In genomic region chr5:154202379-154203260, GRCh38 we compare ENCODE assay signal across 8 cellular contexts. TPM values are rescaled to one million over a fixed set of nuclear protein-coding genes. Genes with fewer than 3 reads are reported as not detected.
A peak's percentile ranks its signal among the peaks of the same experiment; 100 is the strongest.
DNase-seq lines count a peak whose midpoint lies in the region; ATAC-seq, FAIRE-seq and TF ChIP-seq lines count a peak whose summit lies in the region.

No MANE protein-coding gene starts in this region.

- H3K36me3 ChIP-seq in H1 (ENCODE audit: control insufficient read depth in 2 of 4, insufficient read depth in 4 of 4, low read length in 3 of 4), result no peaks in the 10 kb centered on the region

- no peak overlapping the region for H3K4me3 ChIP-seq in H1 (ENCODE audit: extremely low read depth in 1 of 4, insufficient read depth in 2 of 4, low read depth in 3 of 4, low read length in 4 of 4)

- H3K36me3 Mint-ChIP-seq in T-helper 17 cell (ENCODE audit: low read depth), result peaks cover 8% of the 10 kb centered on the region

- no peak overlapping the region for H3K4ac ChIP-seq in H1 (replicated peaks; ENCODE audit: insufficient read length, low read depth, low read length)

- H3K4me3 Mint-ChIP-seq in T-helper 17 cell, result peak overlapping the region; percentile 90

- TF ChIP-seq EP300 in H1 (IDR thresholded peaks at IDR 0.05; ENCODE audit: borderline replicate concordance in 1 of 2, low read depth in 2 of 2, low read length in 2 of 2), result no peak

- no peaks in the 10 kb centered on the region for H3K9me3 ChIP-seq in T-helper 17 cell (ENCODE audit: control insufficient read depth, low read length, poor library complexity, severe bottlenecking)
- no peaks in the 10 kb centered on the region for H3K9me3 ChIP-seq in H1 (ENCODE audit: insufficient read depth in 2 of 2, low read depth in 1 of 2, low read length in 1 of 2)

- no peak overlapping the region for H3K9ac ChIP-seq in H1 (replicated peaks in 1 of 4; ENCODE audit: extremely low read depth in 1 of 4, low read depth in 3 of 4, low read length in 3 of 4)

- 82% methylated on average over 11 of the region's 11 CpGs; no CpG with 5 or more reads in 1 of the 2 experiments for WGBS in H1 (ENCODE audit: extremely low coverage in 1 of 2, insufficient coverage in 1 of 2, insufficient read length in 1 of 2, insufficient replicate concordance in 2 of 2, low coverage in 1 of 2, low lambda C conversion rate in 2 of 2, missing lambda C conversion rate in 1 of 2), 2 experiments

- H2BK20ac ChIP-seq in H1 (ENCODE audit: low read length), result no peak overlapping the region

- H3K18ac ChIP-seq in H1 (ENCODE audit: extremely low read depth, low read length), result no peak overlapping the region

- no peaks in the 10 kb centered on the region for H3K79me1 ChIP-seq in H1 (ENCODE audit: low read depth, low read length)

- FAIRE-seq in H1 (lab: Jason Lieb, UNC), result no peak

- no peak overlapping the region for H2BK5ac ChIP-seq in H1 (ENCODE audit: low read depth, low read length)

- no peak overlapping the region for H2AFZ ChIP-seq in H1 (ENCODE audit: low read length)

- in situ Hi-C loops in GM18951 (cut with MboI; ENCODE audit: low sequenced_read_pairs, unreplicated experiment), result no loop called here

- no peak overlapping the region for H4K8ac ChIP-seq in H1 (ENCODE audit: extremely low read depth, insufficient read depth, low read length)

- no peaks in the 10 kb centered on the region for H3K79me2 ChIP-seq in H1 (ENCODE audit: control insufficient read depth in 1 of 2, insufficient read depth in 2 of 2, low read length in 2 of 2)

- peaks cover 0 to 6% (median 2%) of the 10 kb centered on the region in 4 experiments; a peak in 2 of 7 replicates for H3K4me1 ChIP-seq in H1 (replicated peaks in 1 of 4; ENCODE audit: control insufficient read depth in 3 of 4, insufficient read depth in 4 of 4, low read length in 3 of 4)

- no peak overlapping the region for H3K14ac ChIP-seq in H1 (ENCODE audit: insufficient read length)

- DNase-seq in T-helper 17 cell (peak in 1 of 3 donors; percentile 16), H1 (ENCODE audit: low read depth in 1 of 2, low spot score in 2 of 2) (no peak), NK-92 (lab: John Stamatoyannopoulos, UW; ENCODE audit: unreplicated experiment) (no peak), retina (no peak), MV-4-11 (lab: John Stamatoyannopoulos, UW) (no peak), GF-D8 (lab: John Stamatoyannopoulos, UW) (no peak)

- H3K23me2 ChIP-seq in H1 (ENCODE audit: low read depth, low read length), result no peaks in the 10 kb centered on the region

- H2AK5ac ChIP-seq in H1 (ENCODE audit: low read depth, low read length), result no peak overlapping the region

- no peak overlapping the region for H3K27ac ChIP-seq in H1 (ENCODE audit: low read depth, low read length)

- POLR2A ChIA-PET in H1 (lab: Charles Lee; ENCODE audit: partially characterized antibody), result interaction anchor here (0.6 to 1.3 kb wide), 2 partner anchors 12 to 149 kb away, joined by 3 read pairs; partner anchors contain the start of gene GALNT10

- H3K27me3 ChIP-seq in H1 (replicated peaks in 1 of 4; ENCODE audit: control insufficient read depth in 3 of 4, extremely low read depth in 1 of 4, insufficient read depth in 3 of 4, low read length in 3 of 4), result no peaks in the 10 kb centered on the region

- CTCF ChIA-PET in H1 (lab: Charles Lee; ENCODE audit: partially characterized antibody), result interaction anchor here (0.9 to 8.3 kb wide), 8 partner anchors 12 to 203 kb away, joined by 3 to 57 read pairs (median 3); partner anchors contain the start of gene GALNT10

- TF ChIP-seq RAD21 in H1 (IDR thresholded peaks at IDR 0.05 in 1 of 2, conservative IDR thresholded peaks at IDR 0.05 in 1 of 2; ENCODE audit: low read depth in 2 of 2, low read length in 2 of 2), result no peak

- peak overlapping the region; percentile 95 for H3K27ac Mint-ChIP-seq in T-helper 17 cell

- ATAC-seq in HG02870 (IDR thresholded peaks at IDR 0.05; ENCODE audit: unreplicated experiment) (peak; percentile 97), T-helper 17 cell (peak; percentile 73)

- no peak for TF ChIP-seq CTCF in H1 (IDR thresholded peaks at IDR 0.05; ENCODE audit: control extremely low read depth in 1 of 3, insufficient read depth in 1 of 3, low read depth in 1 of 3, low read length in 3 of 3)

- no peak overlapping the region for H2BK15ac ChIP-seq in H1 (ENCODE audit: low read length)

- H4K91ac ChIP-seq in H1 (replicated peaks; ENCODE audit: insufficient read length, low read length), result no peak overlapping the region

- TF ChIP-seq POLR2A in GM18951 (IDR thresholded peaks at IDR 0.05; ENCODE audit: extremely low read depth, insufficient read depth, insufficient read length), result peak; percentile 16
- TF ChIP-seq POLR2A in H1 (IDR thresholded peaks at IDR 0.05; ENCODE audit: control extremely low read depth in 1 of 2, low read depth in 2 of 2, low read length in 2 of 2), result no peak

- no peak overlapping the region for H2BK12ac ChIP-seq in H1 (ENCODE audit: low read depth, low read length)

- H3K56ac ChIP-seq in H1 (replicated peaks; ENCODE audit: insufficient read length, low read depth, low read length), result no peak overlapping the region

- no peaks in the 10 kb centered on the region for H4K20me1 ChIP-seq in H1 (replicated peaks in 1 of 2; ENCODE audit: control insufficient read depth in 1 of 2, insufficient read depth in 2 of 2, low read length in 2 of 2)

- no peak overlapping the region for H2BK120ac ChIP-seq in H1 (replicated peaks; ENCODE audit: low read depth, low read length)

- no peak overlapping the region; a peak in 1 of 4 replicates for H3K4me2 ChIP-seq in H1 (ENCODE audit: insufficient read depth in 1 of 2, low read depth in 2 of 2, low read length in 2 of 2)

- no peak overlapping the region for H3K23ac ChIP-seq in H1 (ENCODE audit: insufficient read length)

- H3K4me1 Mint-ChIP-seq in T-helper 17 cell, result peaks cover 59% of the 10 kb centered on the region

- H3K27me3 Mint-ChIP-seq in T-helper 17 cell, result no peaks in the 10 kb centered on the region

- H4K5ac ChIP-seq in H1 (ENCODE audit: insufficient read length, low read depth, low read length), result no peak overlapping the region

TF ChIP-seq in H1, 55 proteins besides CTCF, POLR2A, EP300 and RAD21:
- TF ChIP-seq SP4 (IDR thresholded peaks at IDR 0.05; ENCODE audit: low read length) (no peak), KDM1A (IDR thresholded peaks at IDR 0.05; ENCODE audit: borderline replicate concordance, low read length) (0 out of 2 replicates have a peak, but pooled peaks have one; percentile 39)
TF ChIP-seq in H1: peak in this region for 1.

RNA-seq across cellular contexts. Expression of gene GALNT10, which starts 12.1 kb away (rescaled TPM):
- total RNA-seq in T-helper 17 cell, result 10 to 100 TPM; 34.7 to 40.4 TPM
- 15.2 and 15.5 TPM in 2 replicates for total RNA-seq in H1 (2021; fragmentation: NEBNext Ultra II Directional; extraction: Animal tissue kit (Norgen Biotek cat#: 25700))
- polyA plus RNA-seq in H1 (2011; rRNA removed), result 4.6 and 5.1 TPM in 2 replicates
- polyA plus RNA-seq in H1 (2011; cell fraction: cytosol; rRNA removed), result 7.7 TPM
- polyA plus RNA-seq in H1 (2011; cell fraction: nucleus; rRNA removed), result 15.9 TPM
- polyA plus RNA-seq in H1 (2012, experiment 1 of 2), result 7.3 to 11.0 TPM (median 8.5 TPM) in 4 replicates
- 5.7 TPM for polyA plus RNA-seq in H1 (2012, experiment 2 of 2)
- 16.8 TPM for polyA plus RNA-seq in H1 (2013, experiment 1 of 2)
- 21.6 TPM for polyA plus RNA-seq in H1 (2013, experiment 2 of 2)
- polyA minus RNA-seq in H1 (2011; rRNA and poly(A)+ RNA removed), result 21.7 and 44.6 TPM in 2 replicates
- polyA minus RNA-seq in H1 (2011; cell fraction: cytosol; rRNA and poly(A)+ RNA removed), result 8.4 TPM
- 25.8 TPM for polyA minus RNA-seq in H1 (2011; cell fraction: nucleus; rRNA and poly(A)+ RNA removed)
